8 cellular contexts compared by ENCODE assay signal in genomic region chr5:57178238-57178637, GRCh38. TPM values are rescaled to one million over a fixed set of nuclear protein-coding genes. Genes with fewer than 3 reads are reported as not detected.
DNase-seq lines count a peak whose midpoint lies in the region; ATAC-seq and TF ChIP-seq lines count a peak whose summit lies in the region.
"Not testable (repeated sequence)": the region's sequence is repeated elsewhere in the genome, so short reads cannot be mapped to it uniquely, and the experiment has no call there.

No MANE protein-coding gene starts in this region.

- H3K9ac ChIP-seq in endocrine pancreas (ENCODE audit: control insufficient read depth, insufficient read depth, low read length); iPS-20b (ENCODE audit: low read depth, low read length): not testable (repeated sequence)

- H3K27me3 Mint-ChIP-seq in HFFc6 (ENCODE audit: insufficient read depth); T-helper 1 cell treated with Interleukin-12 subunit alpha and Interleukin-12 subunit beta and Interleukin-4 antibody, amounts not matched to agents 30 μg/mL and 1 μg/mL, for 36 hours (ENCODE audit: low read depth); activated naive CD8-positive, alpha-beta T cell treated with anti-CD3 and anti-CD28 coated beads, Interleukin-2, amount 50 U/mL, for 24 hours; neural crest cell (ENCODE audit: low read depth); stimulated activated naive B cell treated with anti-CD40 and anti-IgM and Interleukin-4, amounts not matched to agents 10 μg/mL and 1 μg/mL and 100 μg/mL, for 72 hours: not testable (repeated sequence)

- H3K4me3 ChIP-seq in BE2C (ENCODE audit: low read depth, low read length) (peak overlapping the region; percentile 77), endocrine pancreas (ENCODE audit: control insufficient read depth, insufficient read depth, low read length) (peak overlapping the region; percentile 99), iPS-20b (ENCODE audit: low read length) (peak overlapping the region; percentile 95)

- peaks cover 40% of the 10 kb centered on the region for H3K36me3 Mint-ChIP-seq in HFFc6 (ENCODE audit: low read depth)
- H3K36me3 Mint-ChIP-seq in T-helper 1 cell treated with Interleukin-12 subunit alpha and Interleukin-12 subunit beta and Interleukin-4 antibody, amounts not matched to agents 30 μg/mL and 1 μg/mL, for 36 hours (ENCODE audit: low read depth) = peaks cover 51% of the 10 kb centered on the region
- H3K36me3 Mint-ChIP-seq in activated naive CD8-positive, alpha-beta T cell treated with anti-CD3 and anti-CD28 coated beads, Interleukin-2, amount 50 U/mL, for 24 hours (ENCODE audit: low read depth) = peaks cover 58% of the 10 kb centered on the region
- H3K36me3 Mint-ChIP-seq in neural crest cell (ENCODE audit: low read depth) = not testable (repeated sequence)
- peaks cover 42 to 54% of the 10 kb centered on the region in 2 donors for H3K36me3 Mint-ChIP-seq in stimulated activated naive B cell treated with anti-CD40 and anti-IgM and Interleukin-4, amounts not matched to agents 10 μg/mL and 1 μg/mL and 100 μg/mL, for 72 hours

- not testable (repeated sequence) for H3K27ac ChIP-seq in iPS-20b (ENCODE audit: low read length)

- H3K4me3 Mint-ChIP-seq in HFFc6 (peak overlapping the region; percentile 98), neural crest cell (peak overlapping the region; percentile 97)
- H3K4me3 Mint-ChIP-seq in T-helper 1 cell treated with Interleukin-12 subunit alpha and Interleukin-12 subunit beta and Interleukin-4 antibody, amounts not matched to agents 30 μg/mL and 1 μg/mL, for 36 hours = peak overlapping the region; percentile 99
- H3K4me3 Mint-ChIP-seq in activated naive CD8-positive, alpha-beta T cell treated with anti-CD3 and anti-CD28 coated beads, Interleukin-2, amount 50 U/mL, for 24 hours = peak overlapping the region; percentile 92
- H3K4me3 Mint-ChIP-seq in stimulated activated naive B cell treated with anti-CD40 and anti-IgM and Interleukin-4, amounts not matched to agents 10 μg/mL and 1 μg/mL and 100 μg/mL, for 72 hours = peak overlapping the region; percentile 58 to 65

- H3K4me1 Mint-ChIP-seq in HFFc6 (ENCODE audit: low read depth) (peaks cover 50% of the 10 kb centered on the region), neural crest cell (peaks cover 55% of the 10 kb centered on the region)
- H3K4me1 Mint-ChIP-seq in T-helper 1 cell treated with Interleukin-12 subunit alpha and Interleukin-12 subunit beta and Interleukin-4 antibody, amounts not matched to agents 30 μg/mL and 1 μg/mL, for 36 hours (ENCODE audit: low read depth) = peaks cover 48% of the 10 kb centered on the region
- H3K4me1 Mint-ChIP-seq in activated naive CD8-positive, alpha-beta T cell treated with anti-CD3 and anti-CD28 coated beads, Interleukin-2, amount 50 U/mL, for 24 hours = peaks cover 62% of the 10 kb centered on the region
- peaks cover 21 to 50% of the 10 kb centered on the region in 2 donors for H3K4me1 Mint-ChIP-seq in stimulated activated naive B cell treated with anti-CD40 and anti-IgM and Interleukin-4, amounts not matched to agents 10 μg/mL and 1 μg/mL and 100 μg/mL, for 72 hours

- not testable (repeated sequence) for H3K27me3 ChIP-seq in BE2C; endocrine pancreas (ENCODE audit: control insufficient read depth, insufficient read depth, low read length); iPS-20b (ENCODE audit: insufficient read depth, low read length)

- peaks cover 31% of the 10 kb centered on the region for H3K36me3 ChIP-seq in BE2C
- not testable (repeated sequence) for H3K36me3 ChIP-seq in endocrine pancreas (ENCODE audit: control insufficient read depth, insufficient read depth, low read length)
- H3K36me3 ChIP-seq in iPS-20b (ENCODE audit: insufficient read depth, low read depth, low read length) = peaks cover 42% of the 10 kb centered on the region

- H3K9me3 Mint-ChIP-seq in HFFc6; T-helper 1 cell treated with Interleukin-12 subunit alpha and Interleukin-12 subunit beta and Interleukin-4 antibody, amounts not matched to agents 30 μg/mL and 1 μg/mL, for 36 hours; activated naive CD8-positive, alpha-beta T cell treated with anti-CD3 and anti-CD28 coated beads, Interleukin-2, amount 50 U/mL, for 24 hours; neural crest cell; stimulated activated naive B cell treated with anti-CD40 and anti-IgM and Interleukin-4, amounts not matched to agents 10 μg/mL and 1 μg/mL and 100 μg/mL, for 72 hours: not testable (repeated sequence)

- not testable (repeated sequence) for DNase-seq in BE2C; HFFc6; activated naive CD8-positive, alpha-beta T cell treated with anti-CD3 and anti-CD28 coated beads, Interleukin-2, amount 50 U/mL, for 24 hours; neural crest cell (ENCODE audit: low read depth, low spot score); stimulated activated naive B cell treated with anti-CD40 and anti-IgM and Interleukin-4, amounts not matched to agents 10 μg/mL and 1 μg/mL and 100 μg/mL, for 72 hours

- not testable (repeated sequence) for ATAC-seq in activated naive CD8-positive, alpha-beta T cell treated with anti-CD3 and anti-CD28 coated beads, Interleukin-2, amount 50 U/mL, for 24 hours; stimulated activated naive B cell treated with anti-CD40 and anti-IgM and Interleukin-4, amounts not matched to agents 10 μg/mL and 1 μg/mL and 100 μg/mL, for 72 hours (replicated peaks)

- H3K9me3 ChIP-seq in BE2C; endocrine pancreas (ENCODE audit: control insufficient read depth, low read length); iPS-20b (ENCODE audit: insufficient read depth, low read depth, low read length): not testable (repeated sequence)

- not testable (repeated sequence) for H3K4me1 ChIP-seq in BE2C; endocrine pancreas (ENCODE audit: control insufficient read depth, insufficient read depth, low read length); iPS-20b (ENCODE audit: insufficient read depth, low read length)

- not testable (repeated sequence) for TF ChIP-seq CTCF in BE2C (IDR thresholded peaks at IDR 0.05; ENCODE audit: low read depth, low read length); HFFc6 (IDR thresholded peaks at IDR 0.05); neural crest cell (conservative IDR thresholded peaks at IDR 0.05)

- H3K27ac Mint-ChIP-seq in HFFc6 = 0 out of 2 replicates have a peak overlapping the region, but pooled peaks have one; percentile 6
- peak overlapping the region; percentile 43 for H3K27ac Mint-ChIP-seq in T-helper 1 cell treated with Interleukin-12 subunit alpha and Interleukin-12 subunit beta and Interleukin-4 antibody, amounts not matched to agents 30 μg/mL and 1 μg/mL, for 36 hours
- H3K27ac Mint-ChIP-seq in activated naive CD8-positive, alpha-beta T cell treated with anti-CD3 and anti-CD28 coated beads, Interleukin-2, amount 50 U/mL, for 24 hours; neural crest cell (ENCODE audit: unreplicated experiment); stimulated activated naive B cell treated with anti-CD40 and anti-IgM and Interleukin-4, amounts not matched to agents 10 μg/mL and 1 μg/mL and 100 μg/mL, for 72 hours: not testable (repeated sequence)

RNA-seq across cellular contexts. Expression of gene GPBP1, which starts 4.4 kb away (rescaled TPM):
- polyA plus RNA-seq in BE2C (2012; ENCODE audit: insufficient read depth, insufficient read length, low read depth) = 63.9 TPM
- total RNA-seq in HFFc6 (2021; fragmentation: NEBNext Ultra II Directional; extraction: Animal tissue kit (Norgen Biotek cat#: 25700)) = 10 to 100 TPM; 33.6 to 40.1 (median 36.5) TPM
- total RNA-seq in neural crest cell = 99.6 and 111 TPM in 2 replicates
